In the genomic region with DNA sequence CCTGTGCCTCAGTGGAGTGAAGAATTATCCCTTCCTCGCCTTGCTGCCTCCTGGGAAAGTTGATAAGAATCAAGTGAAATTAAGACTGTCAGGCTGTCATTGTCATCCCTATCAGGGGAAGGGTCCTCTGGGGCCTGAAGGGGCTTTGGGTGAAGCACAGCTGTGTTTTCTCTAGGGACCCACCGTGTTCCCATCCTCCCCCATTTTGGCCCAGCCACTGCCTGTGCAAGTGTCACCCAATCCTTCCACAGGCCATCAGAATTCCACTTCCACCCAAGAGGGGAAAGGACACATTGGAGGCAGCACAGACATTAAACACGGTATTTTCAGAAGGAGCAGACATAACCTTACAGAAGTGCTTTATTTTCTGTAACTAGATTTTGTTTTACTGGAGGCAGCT, we compare ENCODE assay signal across 12 cellular contexts. TPM values are rescaled to one million over a fixed set of nuclear protein-coding genes. Genes with fewer than 3 reads are reported as not detected.
DNase-seq lines count a peak whose midpoint lies in the region; ATAC-seq and TF ChIP-seq lines count a peak whose summit lies in the region.
"Not testable (repeated sequence)": the region's sequence is repeated elsewhere in the genome, so short reads cannot be mapped to it uniquely, and the experiment has no call there.
"Had no signal": no experiment of that assay in that cellular context is flagged by ENCODE, and none has a peak within 500 bp of the region (broad histone marks: within the 10 kb centered on the region; RNA-seq: fewer than 3 reads in every experiment).

No MANE protein-coding gene starts in this region.

- not testable (repeated sequence) for H3K27ac Mint-ChIP-seq in CD4-positive, alpha-beta T cell; T-helper 17 cell; central memory CD8-positive, alpha-beta T cell (ENCODE audit: low read depth); endodermal cell; immature natural killer cell; neural crest cell (ENCODE audit: unreplicated experiment)
- peak overlapping the region in 1 of 3 experiments; percentile 12 for H3K27ac Mint-ChIP-seq in nephron

- not testable (repeated sequence) for ATAC-seq in CD4-positive, alpha-beta T cell (ENCODE audit: poor library complexity); T-helper 17 cell; central memory CD8-positive, alpha-beta T cell (replicated peaks; ENCODE audit: extremely low read depth, poor library complexity, severe bottlenecking)

- not testable (repeated sequence) for DNase-seq in CD4-positive, alpha-beta T cell; T-helper 17 cell; central memory CD8-positive, alpha-beta T cell (ENCODE audit: low spot score in 2 of 2); immature natural killer cell; neural crest cell (ENCODE audit: low read depth, low spot score)
- peak; percentile 3 for DNase-seq in endodermal cell
- DNase-seq in retina: peak; percentile 27

- not testable (repeated sequence) for H3K4me1 Mint-ChIP-seq in CD4-positive, alpha-beta T cell (ENCODE audit: low read depth); T-helper 17 cell; central memory CD8-positive, alpha-beta T cell; endodermal cell; immature natural killer cell; nephron; neural crest cell

- H3K9me3 ChIP-seq in CD4-positive, alpha-beta T cell (ENCODE audit: control insufficient read depth, low read length); T-helper 17 cell (ENCODE audit: control insufficient read depth, low read length, poor library complexity, severe bottlenecking); endodermal cell (ENCODE audit: control insufficient read depth, low read length): not testable (repeated sequence)

- intact Hi-C loops in CD4-positive, alpha-beta T cell (cut with DNase I, micrococcal nuclease): not testable (repeated sequence)

- WGBS in endodermal cell (ENCODE audit: insufficient coverage in 1 of 2, insufficient read length in 1 of 2), 2 experiments: 67% methylated on average over 1 of the region's 3 CpGs; no CpG with 5 or more reads in 1 of the 2 experiments

- not testable (repeated sequence) for H3K27me3 ChIP-seq in CD4-positive, alpha-beta T cell (ENCODE audit: control insufficient read depth, insufficient read depth, low read length); endodermal cell (ENCODE audit: control insufficient read depth, insufficient read depth, low read length, poor library complexity, severe bottlenecking)

- H3K4me1 ChIP-seq in endodermal cell (ENCODE audit: control insufficient read depth, insufficient read depth, low read length): not testable (repeated sequence)

- H3K27me3 Mint-ChIP-seq in CD4-positive, alpha-beta T cell; T-helper 17 cell; central memory CD8-positive, alpha-beta T cell; endodermal cell (ENCODE audit: insufficient read depth); immature natural killer cell (ENCODE audit: low read depth in 3 of 3); nephron (ENCODE audit: low read depth); neural crest cell (ENCODE audit: low read depth): not testable (repeated sequence)

- CTCF ChIA-PET in CD4-positive, alpha-beta T cell (lab: Charles Lee): not testable (repeated sequence)

- POLR2A ChIA-PET in CD4-positive, alpha-beta T cell (lab: Charles Lee): not testable (repeated sequence)

- H3K9me3 Mint-ChIP-seq in CD4-positive, alpha-beta T cell; central memory CD8-positive, alpha-beta T cell; endodermal cell; immature natural killer cell; nephron; neural crest cell: not testable (repeated sequence)

- not testable (repeated sequence) for H3K4me3 ChIP-seq in endodermal cell (ENCODE audit: low read length)

- not testable (repeated sequence) for H3K36me3 ChIP-seq in endodermal cell (ENCODE audit: control insufficient read depth, insufficient read depth, low read length)

- not testable (repeated sequence) for H3K27ac ChIP-seq in CD4-positive, alpha-beta T cell (ENCODE audit: low read depth, low read length); endodermal cell (ENCODE audit: low read depth, low read length)

- H3K36me3 Mint-ChIP-seq in CD4-positive, alpha-beta T cell (ENCODE audit: low read depth); T-helper 17 cell (ENCODE audit: low read depth); central memory CD8-positive, alpha-beta T cell (ENCODE audit: insufficient read depth); endodermal cell (ENCODE audit: low read depth); immature natural killer cell; nephron (ENCODE audit: low read depth); neural crest cell (ENCODE audit: low read depth): not testable (repeated sequence)

- not testable (repeated sequence) for H3K9ac ChIP-seq in endodermal cell (ENCODE audit: extremely low read depth, low read length, poor library complexity, severe bottlenecking)

- peak overlapping the region; percentile 48 for H3K4me3 Mint-ChIP-seq in CD4-positive, alpha-beta T cell
- H3K4me3 Mint-ChIP-seq in T-helper 17 cell (peak overlapping the region; percentile 28), immature natural killer cell (peak overlapping the region; percentile 40 to 58 (median 46)), nephron (peak overlapping the region; percentile 67 to 72 (median 72)), neural crest cell (peak overlapping the region; percentile 74)
- peak overlapping the region; percentile 17 for H3K4me3 Mint-ChIP-seq in central memory CD8-positive, alpha-beta T cell
- not testable (repeated sequence) for H3K4me3 Mint-ChIP-seq in endodermal cell

- not testable (repeated sequence) for TF ChIP-seq CTCF in CD4-positive, alpha-beta T cell (IDR thresholded peaks at IDR 0.05); endodermal cell (conservative IDR thresholded peaks at IDR 0.05); nephron (IDR thresholded peaks at IDR 0.05; ENCODE audit: unreplicated experiment in 3 of 3); neural crest cell (conservative IDR thresholded peaks at IDR 0.05)

RNA-seq across cellular contexts. Expression of a gene that starts 59.2 kb away (rescaled TPM):
- under 1 TPM; 0.50 to 0.69 TPM for total RNA-seq in CD4-positive, alpha-beta T cell
- total RNA-seq in T-helper 17 cell (under 1 TPM; 0.26 to 0.32 TPM), endodermal cell (under 1 TPM; 0.20 to 0.91 TPM), neural crest cell (1.6 and 1.8 TPM in 2 replicates)
- 0.36 TPM for polyA plus RNA-seq in endodermal cell (2013, experiment 1 of 2)
- polyA plus RNA-seq in endodermal cell (2013, experiment 2 of 2): not detected
- polyA plus RNA-seq in immature natural killer cell: not detected
- total RNA-seq: A172, Caco-2, Calu3 had no signal
- polyA plus RNA-seq: CD4-positive, alpha-beta memory T cell had no signal
